Comparison of ENCODE assay signal across 1 cellular context in genomic region chr2:73259704-73260337, GRCh38.
TF ChIP-seq lines count a peak whose summit lies in the region.

No MANE protein-coding gene starts in this region.

TF ChIP-seq in A549, 52 proteins besides CTCF, POLR2A, EP300 and RAD21 (continued from another document):
- TF ChIP-seq, protein P1, sequence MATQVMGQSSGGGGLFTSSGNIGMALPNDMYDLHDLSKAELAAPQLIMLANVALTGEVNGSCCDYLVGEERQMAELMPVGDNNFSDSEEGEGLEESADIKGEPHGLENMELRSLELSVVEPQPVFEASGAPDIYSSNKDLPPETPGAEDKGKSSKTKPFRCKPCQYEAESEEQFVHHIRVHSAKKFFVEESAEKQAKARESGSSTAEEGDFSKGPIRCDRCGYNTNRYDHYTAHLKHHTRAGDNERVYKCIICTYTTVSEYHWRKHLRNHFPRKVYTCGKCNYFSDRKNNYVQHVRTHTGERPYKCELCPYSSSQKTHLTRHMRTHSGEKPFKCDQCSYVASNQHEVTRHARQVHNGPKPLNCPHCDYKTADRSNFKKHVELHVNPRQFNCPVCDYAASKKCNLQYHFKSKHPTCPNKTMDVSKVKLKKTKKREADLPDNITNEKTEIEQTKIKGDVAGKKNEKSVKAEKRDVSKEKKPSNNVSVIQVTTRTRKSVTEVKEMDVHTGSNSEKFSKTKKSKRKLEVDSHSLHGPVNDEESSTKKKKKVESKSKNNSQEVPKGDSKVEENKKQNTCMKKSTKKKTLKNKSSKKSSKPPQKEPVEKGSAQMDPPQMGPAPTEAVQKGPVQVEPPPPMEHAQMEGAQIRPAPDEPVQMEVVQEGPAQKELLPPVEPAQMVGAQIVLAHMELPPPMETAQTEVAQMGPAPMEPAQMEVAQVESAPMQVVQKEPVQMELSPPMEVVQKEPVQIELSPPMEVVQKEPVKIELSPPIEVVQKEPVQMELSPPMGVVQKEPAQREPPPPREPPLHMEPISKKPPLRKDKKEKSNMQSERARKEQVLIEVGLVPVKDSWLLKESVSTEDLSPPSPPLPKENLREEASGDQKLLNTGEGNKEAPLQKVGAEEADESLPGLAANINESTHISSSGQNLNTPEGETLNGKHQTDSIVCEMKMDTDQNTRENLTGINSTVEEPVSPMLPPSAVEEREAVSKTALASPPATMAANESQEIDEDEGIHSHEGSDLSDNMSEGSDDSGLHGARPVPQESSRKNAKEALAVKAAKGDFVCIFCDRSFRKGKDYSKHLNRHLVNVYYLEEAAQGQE (IDR thresholded peaks at IDR 0.05) = no peak
- TF ChIP-seq NR3C1 (IDR thresholded peaks at IDR 0.05) (no peak), SMC3 (IDR thresholded peaks at IDR 0.05) (no peak), RNF2 (IDR thresholded peaks at IDR 0.05; ENCODE audit: borderline replicate concordance, low read depth) (no peak), ZC3H11A (IDR thresholded peaks at IDR 0.05) (no peak)
